ENCODE assay signal across 8 cellular contexts in genomic region chr3:183637106-183637486, GRCh38. TPM values are rescaled to one million over a fixed set of nuclear protein-coding genes. Genes with fewer than 3 reads are reported as not detected.
A peak's percentile ranks its signal among the peaks of the same experiment; 100 is the strongest.
DNase-seq lines count a peak whose midpoint lies in the region; ATAC-seq and TF ChIP-seq lines count a peak whose summit lies in the region.

No MANE protein-coding gene starts in this region.

- H3K27me3 ChIP-seq in Peyer's patch (no peaks in the 10 kb centered on the region), esophagus (ENCODE audit: control insufficient read depth in 1 of 2, insufficient read depth in 2 of 2, low read length in 2 of 2) (no peaks in the 10 kb centered on the region), parathyroid adenoma (ENCODE audit: control insufficient read depth, insufficient read depth, low read length) (no peaks in the 10 kb centered on the region)

- no peak for ATAC-seq in GM21723 (IDR thresholded peaks at IDR 0.05; ENCODE audit: unreplicated experiment)

- H3K4me3 ChIP-seq in Peyer's patch (peak overlapping the region; percentile 91 to 100 (median 93)), esophagus (ENCODE audit: low read depth in 1 of 2, low read length in 2 of 2) (peak overlapping the region; percentile 92 to 96), parathyroid adenoma (ENCODE audit: low read depth, low read length) (peak overlapping the region; percentile 99)

- peak overlapping the region; percentile 24 for H3K9ac ChIP-seq in parathyroid adenoma

- H3K4me3 Mint-ChIP-seq in Calu3 (ENCODE audit: low read depth, unreplicated experiment), result peak overlapping the region; percentile 99

- H3K4me1 Mint-ChIP-seq in Calu3 (ENCODE audit: low read depth, unreplicated experiment), result peaks cover 21% of the 10 kb centered on the region

- no peaks in the 10 kb centered on the region for H3K9me3 ChIP-seq in Peyer's patch
- H3K9me3 ChIP-seq in esophagus (ENCODE audit: control insufficient read depth in 2 of 2, insufficient read depth in 1 of 2, low read depth in 1 of 2, low read length in 1 of 2), result no peaks in the 10 kb centered on the region
- H3K9me3 ChIP-seq in parathyroid adenoma (ENCODE audit: control insufficient read depth, low read length), result no peaks in the 10 kb centered on the region

- no peaks in the 10 kb centered on the region for H3K9me3 Mint-ChIP-seq in Calu3 (ENCODE audit: low read depth, unreplicated experiment)

- H3K27ac Mint-ChIP-seq in Calu3 (ENCODE audit: unreplicated experiment), result peak overlapping the region; percentile 85

- BruUV-seq in Calu3 (replicated peaks; lab: Mats Ljungman, UMichigan), result TSS peak; percentile 37

- WGBS in esophagus, 2 donors, result 21 to 24% methylated on average over 6 of the region's 6 CpGs

- peaks cover 41% of the 10 kb centered on the region for H3K79me2 ChIP-seq in parathyroid adenoma

- H3K27me3 Mint-ChIP-seq in Calu3 (ENCODE audit: unreplicated experiment), result no peaks in the 10 kb centered on the region

- H3K4me1 ChIP-seq in Peyer's patch (peaks cover 0 to 18% (median 0%) of the 10 kb centered on the region in 4 donors), esophagus (ENCODE audit: control insufficient read depth in 2 of 2, insufficient read depth in 2 of 2, low read length in 1 of 2) (peaks cover 0 to 4% of the 10 kb centered on the region in 2 donors), parathyroid adenoma (no peaks in the 10 kb centered on the region)

- H3K36me3 ChIP-seq in Peyer's patch (no peaks in the 10 kb centered on the region), esophagus (ENCODE audit: control insufficient read depth in 2 of 2, insufficient read depth in 2 of 2, low read length in 1 of 2) (no peaks in the 10 kb centered on the region), parathyroid adenoma (ENCODE audit: control insufficient read depth, insufficient read depth, low read length) (no peaks in the 10 kb centered on the region)

- peak overlapping the region; percentile 77 for H3K4me2 ChIP-seq in parathyroid adenoma (ENCODE audit: low read length)

- intact Hi-C loops in Calu3 (cut with micrococcal nuclease; ENCODE audit: unreplicated experiment), result loop anchor here (2.0 to 10.0 kb wide), 3 partner anchors 62 to 170 kb away; no protein-coding TSS in a partner anchor

- TF ChIP-seq CTCF in Calu3 (IDR thresholded peaks at IDR 0.05; ENCODE audit: unreplicated experiment), result no peak
- no peak for TF ChIP-seq CTCF in Peyer's patch (IDR thresholded peaks at IDR 0.05)
- no peak for TF ChIP-seq CTCF in parathyroid adenoma (IDR thresholded peaks at IDR 0.05)

- peak overlapping the region; percentile 71 for H2AFZ ChIP-seq in parathyroid adenoma

- H3K27ac ChIP-seq in Peyer's patch, result peak overlapping the region; percentile 96 to 100 (median 98)
- H3K27ac ChIP-seq in esophagus (ENCODE audit: low read depth in 2 of 2, low read length in 1 of 2), result peak overlapping the region; percentile 99
- H3K27ac ChIP-seq in parathyroid adenoma, result peak overlapping the region; percentile 99

- H3K36me3 Mint-ChIP-seq in Calu3 (ENCODE audit: insufficient read depth, unreplicated experiment), result peaks cover 37% of the 10 kb centered on the region

- no peak for DNase-seq in Calu3
- no peak for DNase-seq in Peyer's patch
- DNase-seq in SIG-M5 treated with dmso at 0.1 percent for 504 hours (lab: John Stamatoyannopoulos, UW; ENCODE audit: unreplicated experiment), result no peak
- DNase-seq in ureter (ENCODE audit: low spot score), result no peak
- DNase-seq in activated CD8-positive, alpha-beta memory T cell treated with anti-CD3 and anti-CD28 coated beads for 24 hours, result no peak

- CTCF ChIA-PET in Calu3 (lab: Charles Lee), result interaction anchor here (0.6 to 1.7 kb wide), 3 partner anchors 13 to 157 kb away, joined by 3 to 6 read pairs (median 4); no protein-coding TSS in a partner anchor

- no peak for TF ChIP-seq POLR2A in Peyer's patch (IDR thresholded peaks at IDR 0.05)

RNA-seq across cellular contexts. Expression of gene KLHL24, which starts 1.7 kb away (rescaled TPM):
- total RNA-seq in Calu3 (2022), result 38.2 and 42.7 TPM in 2 replicates
- total RNA-seq in Peyer's patch, result 10 to 100 TPM; 57.2 to 85.1 (median 66.7) TPM
- 1 to 10 TPM; 4.3 to 5.1 TPM for polyA plus RNA-seq in esophagus
- 69.2 TPM for total RNA-seq in ureter
